In the genomic region with DNA sequence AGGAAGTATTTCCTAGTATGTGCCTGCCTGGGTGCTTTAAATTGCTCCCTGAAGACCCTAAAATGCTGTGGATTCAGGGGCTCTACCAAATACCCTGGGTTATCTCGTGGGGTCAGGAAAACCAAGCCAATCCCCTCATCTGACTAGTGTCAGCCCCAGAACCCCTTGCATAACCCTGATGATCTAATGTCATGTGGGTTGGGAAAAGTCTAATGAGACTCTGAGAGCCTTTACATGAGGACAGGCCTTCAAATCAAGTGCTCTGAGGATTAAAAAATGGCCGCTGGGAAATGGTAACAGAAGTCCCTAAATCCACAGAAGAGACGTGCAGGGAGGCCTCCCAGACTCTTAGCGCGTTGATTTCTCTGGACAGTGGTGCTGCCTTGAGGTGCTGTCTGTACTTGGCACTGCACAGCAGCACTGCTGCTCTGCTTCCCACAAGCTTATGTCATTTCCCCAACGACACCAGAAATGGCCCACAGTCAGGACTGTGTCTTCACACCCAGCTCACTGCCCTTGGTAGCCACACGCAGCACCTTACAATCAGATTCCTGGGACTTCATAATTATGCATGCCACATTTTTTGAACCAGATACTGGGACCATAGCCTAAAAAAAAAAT, we compare ENCODE assay signal across 24 cellular contexts. TPM values are rescaled to one million over a fixed set of nuclear protein-coding genes. Genes with fewer than 3 reads are reported as not detected.
A peak's percentile ranks its signal among the peaks of the same experiment; 100 is the strongest.
DNase-seq lines count a peak whose midpoint lies in the region; ATAC-seq, FAIRE-seq and TF ChIP-seq lines count a peak whose summit lies in the region.
"Had no signal": no experiment of that assay in that cellular context is flagged by ENCODE, and none has a peak within 500 bp of the region (broad histone marks: within the 10 kb centered on the region; RNA-seq: fewer than 3 reads in every experiment).

No MANE protein-coding gene starts in this region.

- ATAC-seq in mucosa of descending colon (peak; percentile 36), HG03520 (IDR thresholded peaks at IDR 0.05; ENCODE audit: unreplicated experiment) (no peak)
- ATAC-seq: activated CD4-positive, alpha-beta T cell treated with anti-CD3 and anti-CD28 coated beads for 36 hours had no signal

- H3K27ac Mint-ChIP-seq in activated T-cell treated with anti-CD3 and anti-CD28 coated beads, Interleukin-2, amount 50 U/mL, for 24 hours, result peak overlapping the region; percentile 57
- H3K27ac Mint-ChIP-seq: activated CD4-positive, alpha-beta T cell treated with anti-CD3 and anti-CD28 coated beads for 36 hours; activated naive CD4-positive, alpha-beta T cell treated with anti-CD3 and anti-CD28 coated beads, Interleukin-2, amount 10 ng/mL, durations not matched to agents 7 days and 5 days had no signal

- 52 to 80% (median 62%) methylated on average over 7 of the region's 7 CpGs for WGBS in spleen, 5 donors

- H3K9me3 Mint-ChIP-seq in activated T-cell treated with anti-CD3 and anti-CD28 coated beads, Interleukin-2, amount 50 U/mL, for 24 hours, result no peaks in the 10 kb centered on the region
- H3K9me3 Mint-ChIP-seq: activated naive CD4-positive, alpha-beta T cell treated with anti-CD3 and anti-CD28 coated beads, Interleukin-2, amount 10 ng/mL, durations not matched to agents 7 days and 5 days had no signal

- no peaks in the 10 kb centered on the region for H3K27me3 Mint-ChIP-seq in activated T-cell treated with anti-CD3 and anti-CD28 coated beads, Interleukin-2, amount 50 U/mL, for 24 hours
- H3K27me3 Mint-ChIP-seq: activated CD4-positive, alpha-beta T cell treated with anti-CD3 and anti-CD28 coated beads for 36 hours; activated naive CD4-positive, alpha-beta T cell treated with anti-CD3 and anti-CD28 coated beads, Interleukin-2, amount 10 ng/mL, durations not matched to agents 7 days and 5 days had no signal

- H3K9me3 ChIP-seq in mucosa of descending colon (no peaks in the 10 kb centered on the region), spleen (no peaks in the 10 kb centered on the region)
- H3K9me3 ChIP-seq: BLaER1, esophagus muscularis mucosa had no signal

- TF ChIP-seq POLR2A in GM12892 (IDR thresholded peaks at IDR 0.05; ENCODE audit: low read depth, low read length), result no peak
- TF ChIP-seq POLR2A in spleen (IDR thresholded peaks at IDR 0.05), result no peak

- DNase-seq in activated T-cell treated with anti-CD3 and anti-CD28 coated beads, Interleukin-2, amount 50 U/mL, for 24 hours, result no peak
- DNase-seq in activated T-cell treated with anti-CD3 and anti-CD28 coated beads, Interleukin-2, amount 50 U/mL, for 48 hours, result no peak
- DNase-seq in dorsolateral prefrontal cortex, result peak in 8 of 10 donors; percentile 24 to 73 (median 62)
- no peak for DNase-seq in mucosa of descending colon
- peak in 27 of 49 donors; percentile 5 to 69 (median 48) for DNase-seq in substantia nigra (lab: John Stamatoyannopoulos, UW)
- no peak for DNase-seq in GM12892 (ENCODE audit: insufficient read length)
- DNase-seq in spleen, result no peak
- DNase-seq: activated CD4-positive, alpha-beta T cell treated with anti-CD3 and anti-CD28 coated beads for 36 hours; activated CD8-positive, alpha-beta memory T cell treated with anti-CD3 and anti-CD28 coated beads, Interleukin-2, amount 50 U/mL, for 4 hours; activated naive CD4-positive, alpha-beta T cell treated with anti-CD3 and anti-CD28 coated beads, Interleukin-2, amount 10 ng/mL, durations not matched to agents 7 days and 5 days; brain microvascular endothelial cell; DMS153; KBM-7; NCI-H2171; NCI-H82; PC-9; T1000 had no signal

- H3K36me3 ChIP-seq in mucosa of descending colon (ENCODE audit: low read depth) (no peaks in the 10 kb centered on the region), spleen (peaks cover 0 to 59% (median 14%) of the 10 kb centered on the region in 6 donors)
- H3K36me3 ChIP-seq: BLaER1, brain microvascular endothelial cell had no signal

- TF ChIP-seq CTCF in dorsolateral prefrontal cortex (IDR thresholded peaks at IDR 0.05 in 54 of 56, conservative IDR thresholded peaks at IDR 0.05 in 2 of 56; ENCODE audit: low read depth in 1 of 56, partially characterized antibody in 56 of 56), result peak in 9 of 56 donors; percentile 8 to 45 (median 22)
- no peak for TF ChIP-seq CTCF in mucosa of descending colon (IDR thresholded peaks at IDR 0.05)
- no peak for TF ChIP-seq CTCF in spleen (IDR thresholded peaks at IDR 0.05 in 8 of 11, conservative IDR thresholded peaks at IDR 0.05 in 3 of 11)

- no peaks in the 10 kb centered on the region for H3K27me3 ChIP-seq in dorsolateral prefrontal cortex
- H3K27me3 ChIP-seq in spleen (replicated peaks in 1 of 7), result no peaks in the 10 kb centered on the region
- H3K27me3 ChIP-seq: BLaER1, brain microvascular endothelial cell, esophagus muscularis mucosa had no signal

- H3K27ac ChIP-seq in dorsolateral prefrontal cortex (peak overlapping the region in 49 of 59 donors; percentile 21 to 95 (median 80)), substantia nigra (ENCODE audit: low read depth, low read length, poor library complexity, severe bottlenecking) (peak overlapping the region; percentile 86), spleen (peak overlapping the region in 3 of 8 donors; percentile 2 to 19 (median 17))
- H3K27ac ChIP-seq: BLaER1, brain microvascular endothelial cell, esophagus muscularis mucosa, PC-9, SK-N-MC, skin epidermis had no signal

- no peak overlapping the region for H3K4me3 ChIP-seq in dorsolateral prefrontal cortex
- H3K4me3 ChIP-seq in mucosa of descending colon, result no peak overlapping the region
- no peak overlapping the region for H3K4me3 ChIP-seq in spleen
- H3K4me3 ChIP-seq: BLaER1, esophagus muscularis mucosa, PC-9, SK-N-MC, skin epidermis had no signal

- H3K36me3 Mint-ChIP-seq in activated T-cell treated with anti-CD3 and anti-CD28 coated beads, Interleukin-2, amount 50 U/mL, for 24 hours (ENCODE audit: low read depth), result peaks cover 52% of the 10 kb centered on the region

- no peak overlapping the region for H3K4me3 Mint-ChIP-seq in activated T-cell treated with anti-CD3 and anti-CD28 coated beads, Interleukin-2, amount 50 U/mL, for 24 hours
- H3K4me3 Mint-ChIP-seq: activated CD4-positive, alpha-beta T cell treated with anti-CD3 and anti-CD28 coated beads for 36 hours; activated naive CD4-positive, alpha-beta T cell treated with anti-CD3 and anti-CD28 coated beads, Interleukin-2, amount 10 ng/mL, durations not matched to agents 7 days and 5 days had no signal

- intact Hi-C loops in dorsolateral prefrontal cortex (cut with DNase I), result no loop called here
- intact Hi-C loops in mucosa of descending colon (cut with DNase I, micrococcal nuclease), result no loop called here
- intact Hi-C loops in spleen (cut with DNase I; ENCODE audit: low total_unique reads), result no loop called here

- H3K4me1 Mint-ChIP-seq in activated T-cell treated with anti-CD3 and anti-CD28 coated beads, Interleukin-2, amount 50 U/mL, for 24 hours (ENCODE audit: low read depth), result peaks cover 87% of the 10 kb centered on the region

- H3K4me1 ChIP-seq in mucosa of descending colon (ENCODE audit: low read depth) (peaks cover 5% of the 10 kb centered on the region), spleen (peaks cover 15 to 77% (median 45%) of the 10 kb centered on the region in 6 donors)
- H3K4me1 ChIP-seq: BLaER1 had no signal

- no peak for FAIRE-seq in GM12892 (lab: Jason Lieb, UNC)

RNA-seq across cellular contexts. Expression of a gene that starts 16.6 kb away (rescaled TPM):
- total RNA-seq in dorsolateral prefrontal cortex (100 to 1,000 TPM in 6 of 120 experiments, 10 to 100 TPM in 114; 42.7 to 110 (median 79.2) TPM), mucosa of descending colon (10 to 100 TPM; 40.6 to 57.1 (median 48.4) TPM), spleen (10 to 100 TPM; 35.1 to 52.3 (median 37.8) TPM)
- polyA plus RNA-seq in GM12892 (2012; ENCODE audit: missing spikeins), result 1.3 TPM
- 10 to 100 TPM in 1 of 3 donors, 1 to 10 TPM in 2; 5.0 to 13.9 (median 5.8) TPM for polyA plus RNA-seq in spleen
- total RNA-seq: PC-9 had no signal

RNA-seq across cellular contexts. Expression of a gene that starts 45.1 kb away (rescaled TPM):
- total RNA-seq in dorsolateral prefrontal cortex (10 to 100 TPM in 119 of 120 experiments, 1 to 10 TPM in 1; 9.3 to 32.2 (median 21.4) TPM), mucosa of descending colon (1 to 10 TPM in 1 of 3 donors, under 1 TPM in 2; 0.14 to 2.1 (median 0.39) TPM), spleen (10 to 100 TPM in 3 of 7 donors, 1 to 10 TPM in 4; 4.6 to 15.3 (median 7.3) TPM)
- not detected for polyA plus RNA-seq in GM12892 (2012; ENCODE audit: missing spikeins)
- 1 to 10 TPM in 1 of 3 donors, under 1 TPM in 2; 0.37 to 1.6 (median 0.71) TPM for polyA plus RNA-seq in spleen
- total RNA-seq: A172, glomerular endothelial cell, PC-9 had no signal

Comparison
In these comparisons a context has a peak if more than half of its experiments do, and no peak if none do; other contexts are left out.
1. DNase-seq: peak in dorsolateral prefrontal cortex (8 of 10) and substantia nigra (27 of 49); none in activated T-cell treated with anti-CD3 and anti-CD28 coated beads, Interleukin-2, amount 50 U/mL, for 24 hours (single experiment), activated T-cell treated with anti-CD3 and anti-CD28 coated beads, Interleukin-2, amount 50 U/mL, for 48 hours (0 of 2), mucosa of descending colon (0 of 3), GM12892 (single experiment) and spleen (single experiment).